24 cellular contexts compared by ENCODE assay signal in genomic region chr16:62615526-62615925, GRCh38.
A peak's percentile ranks its signal among the peaks of the same experiment; 100 is the strongest.
DNase-seq lines count a peak whose midpoint lies in the region; ATAC-seq, FAIRE-seq and TF ChIP-seq lines count a peak whose summit lies in the region.
"Had no signal": no experiment of that assay in that cellular context is flagged by ENCODE, and none has a peak within 500 bp of the region (broad histone marks: within the 10 kb centered on the region; RNA-seq: fewer than 3 reads in every experiment).

No MANE protein-coding gene starts in this region.

- H2BK12ac ChIP-seq in mesenchymal stem cell (ENCODE audit: low read length in 2 of 2): no peak overlapping the region

- no peak for TF ChIP-seq CTCF in HepG2 (CRISPR knock-in tag; IDR thresholded peaks at IDR 0.05)
- TF ChIP-seq CTCF in right lobe of liver (IDR thresholded peaks at IDR 0.05): no peak
- TF ChIP-seq CTCF in IMR-90 (conservative IDR thresholded peaks at IDR 0.05; ENCODE audit: low read depth, low read length): no peak

- FAIRE-seq in HepG2 (lab: Jason Lieb, UNC): no peak
- FAIRE-seq: A204.1, D721Med, GM12878, GM12892, GM19239 had no signal

- H3K79me1 ChIP-seq in IMR-90 (ENCODE audit: low read depth in 1 of 2, low read length in 2 of 2) (no peaks in the 10 kb centered on the region), mesenchymal stem cell (replicated peaks; ENCODE audit: low read length, poor library complexity, severe bottlenecking) (no peaks in the 10 kb centered on the region)

- H4K20me1 ChIP-seq in HepG2 (ENCODE audit: insufficient read depth, low read length): no peaks in the 10 kb centered on the region
- no peaks in the 10 kb centered on the region for H4K20me1 ChIP-seq in IMR-90 (ENCODE audit: insufficient read depth, low read length)
- H4K20me1 ChIP-seq: BLaER1 treated with 17β-estradiol and CSF1 and Interleukin-3, amounts not matched to agents 10 nM and 100 nM had no signal

- H2BK120ac ChIP-seq in IMR-90 (ENCODE audit: low read depth, low read length): no peak overlapping the region
- H2BK120ac ChIP-seq in mesenchymal stem cell (ENCODE audit: low read depth, low read length): no peak overlapping the region

- no peaks in the 10 kb centered on the region for H3K79me2 ChIP-seq in HepG2 (ENCODE audit: insufficient read depth, low read length)

- dilution Hi-C loops in IMR-90 (cut with HindIII; ENCODE audit: low sequenced_read_pairs, unreplicated experiment): no loop called here

- H3K4me1 ChIP-seq in HepG2 (ENCODE audit: insufficient read depth, low read length) (no peaks in the 10 kb centered on the region), right lobe of liver (no peaks in the 10 kb centered on the region), IMR-90 (ENCODE audit: control insufficient read depth, insufficient read depth, low read length) (no peaks in the 10 kb centered on the region), mesenchymal stem cell (ENCODE audit: control insufficient read depth, insufficient read depth, low read depth, low read length) (no peaks in the 10 kb centered on the region), right cardiac atrium (ENCODE audit: control insufficient read depth, insufficient read depth, low read length) (no peaks in the 10 kb centered on the region)
- H3K4me1 ChIP-seq: BLaER1 treated with 17β-estradiol and CSF1 and Interleukin-3, amounts not matched to agents 10 nM and 100 nM; Caco-2 had no signal

- no peak overlapping the region for H2AFZ ChIP-seq in HepG2 (ENCODE audit: low read length)
- H2AFZ ChIP-seq in IMR-90 (replicated peaks; ENCODE audit: low read length, poor library complexity): no peak overlapping the region
- no peak overlapping the region for H2AFZ ChIP-seq in mesenchymal stem cell (ENCODE audit: low read depth, low read length)

- no peaks in the 10 kb centered on the region for H3K9me1 ChIP-seq in IMR-90 (ENCODE audit: insufficient read depth, low read length)

- H3K4me3 ChIP-seq in HepG2 (replicated peaks in 1 of 3; ENCODE audit: insufficient read depth in 1 of 3, low read depth in 2 of 3, low read length in 3 of 3) (no peak overlapping the region), right lobe of liver (no peak overlapping the region), IMR-90 (ENCODE audit: insufficient read depth, low read depth, low read length) (no peak overlapping the region), mesenchymal stem cell (ENCODE audit: insufficient read depth in 1 of 2, low read depth in 1 of 2, low read length in 2 of 2) (no peak overlapping the region), right cardiac atrium (ENCODE audit: low read length) (no peak overlapping the region)
- H3K4me3 ChIP-seq: BLaER1 treated with 17β-estradiol and CSF1 and Interleukin-3, amounts not matched to agents 10 nM and 100 nM; GM12878 had no signal

- H2BK5ac ChIP-seq in IMR-90 (ENCODE audit: low read depth, low read length, poor library complexity, severe bottlenecking): no peak overlapping the region
- H2BK5ac ChIP-seq in mesenchymal stem cell (ENCODE audit: low read depth, low read length, poor library complexity, severe bottlenecking): no peak overlapping the region

- TF ChIP-seq EP300 in HepG2 (IDR thresholded peaks at IDR 0.05; ENCODE audit: low read depth in 2 of 2, low read length in 2 of 2) (no peak), HepG2 (CRISPR knock-in tag; IDR thresholded peaks at IDR 0.05; ENCODE audit: borderline replicate concordance) (no peak)

- H3K14ac ChIP-seq in IMR-90 (replicated peaks; ENCODE audit: low read depth, low read length): no peak overlapping the region
- H3K14ac ChIP-seq in mesenchymal stem cell (ENCODE audit: low read length in 2 of 2): no peak overlapping the region

- intact Hi-C loops in HepG2 (cut with micrococcal nuclease; ENCODE audit: unreplicated experiment): no loop called here
- intact Hi-C loops in right lobe of liver (cut with DNase I): no loop called here
- intact Hi-C loops in IMR-90 (cut with micrococcal nuclease): no loop called here
- intact Hi-C loops in right cardiac atrium (cut with DNase I): no loop called here

- no peak overlapping the region for H3K4ac ChIP-seq in IMR-90 (ENCODE audit: low read depth, low read length)
- H3K4ac ChIP-seq in mesenchymal stem cell (ENCODE audit: low read depth in 1 of 2, low read length in 2 of 2): no peak overlapping the region

- H3K23ac ChIP-seq in IMR-90 (ENCODE audit: low read depth, low read length) (no peak overlapping the region), mesenchymal stem cell (ENCODE audit: low read length in 2 of 2) (no peak overlapping the region)

- DNase-seq in HepG2 (ENCODE audit: low spot score) (no peak), right lobe of liver (no peak), IMR-90 (no peak), mesenchymal stem cell (peak; percentile 31), right cardiac atrium (no peak)
- DNase-seq: 8988T; AML-193; Caco-2; Calu3; CD4-positive, alpha-beta T cell; CD8-positive, alpha-beta T cell; DMS53; DMS79; DND-41; EL; GDM1 had no signal

- H3K4me2 ChIP-seq in HepG2 (ENCODE audit: low read depth, low read length) (no peak overlapping the region), IMR-90 (ENCODE audit: low read depth, low read length) (no peak overlapping the region), mesenchymal stem cell (ENCODE audit: low read length, poor library complexity, severe bottlenecking) (no peak overlapping the region)
- H3K4me2 ChIP-seq: BLaER1 treated with 17β-estradiol and CSF1 and Interleukin-3, amounts not matched to agents 10 nM and 100 nM had no signal

- in situ Hi-C loops in HepG2 (cut with HindIII; ENCODE audit: extremely low pct_ligation_motif_present, low pct_unique_long_range_greater_than_20kb) (no loop called here), IMR-90 (cut with MboI; ENCODE audit: low sequenced_read_pairs) (no loop called here)

- H4K91ac ChIP-seq in IMR-90 (ENCODE audit: insufficient read depth, low read depth, low read length) (no peak overlapping the region), mesenchymal stem cell (ENCODE audit: low read length) (no peak overlapping the region)

- no peak overlapping the region for H3K56ac ChIP-seq in IMR-90 (ENCODE audit: extremely low read depth, insufficient read depth, low read length)

- H2AK9ac ChIP-seq in IMR-90 (replicated peaks; ENCODE audit: low read depth, low read length, poor library complexity): no peak overlapping the region

- H3K36me3 ChIP-seq in HepG2 (replicated peaks in 1 of 2; ENCODE audit: control insufficient read depth in 1 of 2, insufficient read depth in 2 of 2, low read length in 2 of 2) (no peaks in the 10 kb centered on the region), right lobe of liver (no peaks in the 10 kb centered on the region), IMR-90 (ENCODE audit: control insufficient read depth, insufficient read depth, low read length) (no peaks in the 10 kb centered on the region), mesenchymal stem cell (ENCODE audit: control insufficient read depth in 1 of 2, insufficient read depth in 2 of 2, low read depth in 1 of 2, low read length in 2 of 2) (no peaks in the 10 kb centered on the region)
- H3K36me3 ChIP-seq: BLaER1 treated with 17β-estradiol and CSF1 and Interleukin-3, amounts not matched to agents 10 nM and 100 nM had no signal

- H2BK15ac ChIP-seq in IMR-90 (ENCODE audit: low read depth, low read length) (no peak overlapping the region), mesenchymal stem cell (ENCODE audit: low read depth, poor library complexity, severe bottlenecking) (no peak overlapping the region)

- no peak for TF ChIP-seq RAD21 in HepG2 (CRISPR knock-in tag; IDR thresholded peaks at IDR 0.05)
- no peak for TF ChIP-seq RAD21 in IMR-90 (IDR thresholded peaks at IDR 0.05; ENCODE audit: low read length)

- WGBS in HepG2 (ENCODE audit: low lambda C conversion rate): 2% methylated on average over 2 of the region's 2 CpGs
- 12% methylated on average over 2 of the region's 2 CpGs for WGBS in right lobe of liver (ENCODE audit: insufficient coverage, low coverage, low lambda C conversion rate, missing lambda C conversion rate)
- no CpG with 5 or more reads among the region's 2 CpGs for WGBS in IMR-90 (ENCODE audit: extremely low coverage in 2 of 2, insufficient read length in 1 of 2), 2 experiments
- 83% methylated on average over 2 of the region's 2 CpGs for WGBS in mesenchymal stem cell
- WGBS in right cardiac atrium: 55% methylated on average over 2 of the region's 2 CpGs

- TF ChIP-seq POLR2A in HepG2 (IDR thresholded peaks at IDR 0.05; ENCODE audit: insufficient read depth in 1 of 2, low read depth in 2 of 2, low read length in 2 of 2) (no peak), right lobe of liver (IDR thresholded peaks at IDR 0.05) (no peak), IMR-90 (IDR thresholded peaks at IDR 0.05; ENCODE audit: low read depth, low read length) (no peak)

- no peak overlapping the region for H2AK5ac ChIP-seq in IMR-90 (ENCODE audit: low read depth, low read length)
- H2AK5ac ChIP-seq in mesenchymal stem cell (ENCODE audit: low read length, severe bottlenecking): no peak overlapping the region

- no peak overlapping the region for H3K27ac ChIP-seq in HepG2 (ENCODE audit: extremely low read length, insufficient read depth, low read length)
- no peak overlapping the region for H3K27ac ChIP-seq in right lobe of liver
- H3K27ac ChIP-seq in IMR-90 (ENCODE audit: insufficient read depth, low read length): no peak overlapping the region
- H3K27ac ChIP-seq in mesenchymal stem cell (ENCODE audit: low read length, poor library complexity, severe bottlenecking): no peak overlapping the region
- H3K27ac ChIP-seq in right cardiac atrium (ENCODE audit: low read length): no peak overlapping the region
- H3K27ac ChIP-seq: BLaER1 treated with 17β-estradiol and CSF1 and Interleukin-3, amounts not matched to agents 10 nM and 100 nM; C4-2B had no signal

- no peak overlapping the region for H4K8ac ChIP-seq in IMR-90 (ENCODE audit: low read depth in 2 of 2, low read length in 2 of 2)
- H4K8ac ChIP-seq in mesenchymal stem cell (ENCODE audit: low read length): no peak overlapping the region

- POLR2A ChIA-PET in HepG2 (lab: Yijun Ruan, JAX) (no interaction called here), IMR-90 (lab: Charles Lee; ENCODE audit: unreplicated experiment) (no interaction called here)

- H3K27me3 ChIP-seq in HepG2 (ENCODE audit: control insufficient read depth in 1 of 2, insufficient read depth in 2 of 2, low read length in 2 of 2): no peaks in the 10 kb centered on the region
- no peaks in the 10 kb centered on the region for H3K27me3 ChIP-seq in right lobe of liver
- no peaks in the 10 kb centered on the region for H3K27me3 ChIP-seq in IMR-90 (ENCODE audit: control insufficient read depth, insufficient read depth, low read length)
- H3K27me3 ChIP-seq in mesenchymal stem cell (ENCODE audit: control insufficient read depth in 1 of 2, insufficient read depth in 1 of 2, low read length in 2 of 2): no peaks in the 10 kb centered on the region
- no peaks in the 10 kb centered on the region for H3K27me3 ChIP-seq in right cardiac atrium (ENCODE audit: control insufficient read depth, insufficient read depth)
- H3K27me3 ChIP-seq: BLaER1 treated with 17β-estradiol and CSF1 and Interleukin-3, amounts not matched to agents 10 nM and 100 nM had no signal

- no peak overlapping the region for H4K5ac ChIP-seq in IMR-90 (ENCODE audit: low read depth, low read length)

- H2BK20ac ChIP-seq in IMR-90 (ENCODE audit: low read depth, low read length): no peak overlapping the region

- ATAC-seq in HepG2 (no peak), right lobe of liver (no peak), IMR-90 (ENCODE audit: low read depth) (no peak), right cardiac atrium (no peak), GM18498 (IDR thresholded peaks at IDR 0.05; ENCODE audit: unreplicated experiment) (no peak)
- ATAC-seq: CD8-positive, alpha-beta T cell; GM12878 had no signal

- CTCF ChIA-PET in HepG2 (lab: Yijun Ruan, JAX; ENCODE audit: low intra/inter-chr PET ratio, low total read pairs) (no interaction called here), IMR-90 (lab: Yijun Ruan, JAX) (no interaction called here)

- BruUV-seq in HepG2 (replicated peaks; lab: Mats Ljungman, UMichigan) (no TSS peak), IMR-90 (replicated peaks; lab: Mats Ljungman, UMichigan) (no TSS peak)

- H3K9ac ChIP-seq in HepG2 (ENCODE audit: insufficient read depth, low read depth, low read length): no peak overlapping the region
- no peak overlapping the region for H3K9ac ChIP-seq in IMR-90 (ENCODE audit: low read depth, low read length)
- H3K9ac ChIP-seq in mesenchymal stem cell (ENCODE audit: low read length): no peak overlapping the region
- H3K9ac ChIP-seq: BLaER1 treated with 17β-estradiol and CSF1 and Interleukin-3, amounts not matched to agents 10 nM and 100 nM had no signal

- H3K9me3 ChIP-seq in HepG2 (ENCODE audit: low read length) (peaks cover 82% of the 10 kb centered on the region), right lobe of liver (no peaks in the 10 kb centered on the region), IMR-90 (ENCODE audit: control insufficient read depth, insufficient read depth, low read length) (peaks cover 12% of the 10 kb centered on the region), mesenchymal stem cell (ENCODE audit: control insufficient read depth, low read length) (no peaks in the 10 kb centered on the region), right cardiac atrium (ENCODE audit: control insufficient read depth, low read length) (no peaks in the 10 kb centered on the region)
- H3K9me3 ChIP-seq: BLaER1 treated with 17β-estradiol and CSF1 and Interleukin-3, amounts not matched to agents 10 nM and 100 nM; Caco-2 had no signal

- H3K18ac ChIP-seq in IMR-90 (ENCODE audit: low read depth, low read length) (no peak overlapping the region), mesenchymal stem cell (ENCODE audit: low read depth in 1 of 2, low read length in 2 of 2) (no peak overlapping the region)
